ENCODE assay signal across 17 cellular contexts in the genomic region with DNA sequence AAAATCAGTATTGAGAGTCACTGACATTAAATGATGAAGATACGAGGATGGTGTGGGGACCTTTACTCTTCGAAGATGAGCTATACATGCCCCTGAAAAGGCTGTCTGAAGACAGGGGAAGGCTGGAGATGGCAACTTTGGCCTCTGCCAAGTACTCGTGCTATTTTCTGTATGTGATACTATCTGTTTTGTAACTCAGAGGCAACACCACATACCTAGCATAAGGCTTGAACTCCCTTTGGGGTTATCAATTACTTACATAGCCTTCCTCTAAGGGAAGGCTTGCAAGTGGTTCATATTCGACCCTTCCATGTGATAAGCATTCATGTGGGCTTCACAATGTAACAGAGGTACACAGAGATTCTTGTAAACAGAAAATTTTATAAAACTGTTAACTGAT.
A peak's percentile ranks its signal among the peaks of the same experiment; 100 is the strongest.
DNase-seq lines count a peak whose midpoint lies in the region; ATAC-seq and TF ChIP-seq lines count a peak whose summit lies in the region.
"Had no signal": no experiment of that assay in that cellular context is flagged by ENCODE, and none has a peak within 500 bp of the region (broad histone marks: within the 10 kb centered on the region; RNA-seq: fewer than 3 reads in every experiment).

No MANE protein-coding gene starts in this region.

- no CpG with 5 or more reads among the region's 4 CpGs for WGBS in IMR-90 (ENCODE audit: extremely low coverage in 2 of 2, insufficient read length in 1 of 2), 2 experiments
- 31 to 38% (median 37%) methylated on average over 4 of the region's 4 CpGs for WGBS in psoas muscle, 3 donors

- no peaks in the 10 kb centered on the region for H3K27me3 ChIP-seq in IMR-90 (ENCODE audit: control insufficient read depth, insufficient read depth, low read length)
- no peaks in the 10 kb centered on the region for H3K27me3 ChIP-seq in psoas muscle (ENCODE audit: insufficient read depth in 3 of 3, low read length in 2 of 3)
- H3K27me3 ChIP-seq in left lung: no peaks in the 10 kb centered on the region
- H3K27me3 ChIP-seq: BE2C had no signal

- TF ChIP-seq POLR2A in IMR-90 (IDR thresholded peaks at IDR 0.05; ENCODE audit: low read depth, low read length): no peak

- H3K14ac ChIP-seq in IMR-90 (replicated peaks; ENCODE audit: low read depth, low read length): peak overlapping the region; percentile 43; the same call in 1 of the 2 replicates

- H2AFZ ChIP-seq in IMR-90 (replicated peaks; ENCODE audit: low read length, poor library complexity): no peak overlapping the region

- H4K20me1 ChIP-seq in IMR-90 (ENCODE audit: insufficient read depth, low read length): no peaks in the 10 kb centered on the region

- 0 out of 2 replicates have a peak, but pooled peaks cover under 1% of the 10 kb centered on the region for H3K36me3 ChIP-seq in IMR-90 (ENCODE audit: control insufficient read depth, insufficient read depth, low read length)
- H3K36me3 ChIP-seq in psoas muscle (ENCODE audit: insufficient read depth in 1 of 2, low read depth in 1 of 2): peaks cover 0 to 1% of the 10 kb centered on the region in 2 donors
- H3K36me3 ChIP-seq in left lung: no peaks in the 10 kb centered on the region
- H3K36me3 ChIP-seq: HAP-1 had no signal

- 0 out of 4 replicates have a peak, but pooled peaks cover 0 to 5% of the 10 kb centered on the region in 2 experiments for H3K79me1 ChIP-seq in IMR-90 (ENCODE audit: low read depth in 1 of 2, low read length in 2 of 2)

- no peak overlapping the region for H3K4me2 ChIP-seq in IMR-90 (ENCODE audit: low read depth, low read length)

- no peak overlapping the region for H2BK5ac ChIP-seq in IMR-90 (ENCODE audit: low read depth, low read length, poor library complexity, severe bottlenecking)

- no peak overlapping the region for H2AK9ac ChIP-seq in IMR-90 (replicated peaks; ENCODE audit: low read depth, low read length, poor library complexity)

- H2BK15ac ChIP-seq in IMR-90 (ENCODE audit: low read depth, low read length): peak overlapping the region; percentile 4; the same call in 1 of the 3 replicates

- peaks cover 6% of the 10 kb centered on the region for H3K9me1 ChIP-seq in IMR-90 (ENCODE audit: insufficient read depth, low read length)

- dilution Hi-C loops in IMR-90 (cut with HindIII; ENCODE audit: low sequenced_read_pairs, unreplicated experiment): no loop called here

- no peak for DNase-seq in IMR-90
- DNase-seq in NCI-H2171 treated with DMSO at 0.1 percent for 48 hours (lab: John Stamatoyannopoulos, UW): peak; percentile 71
- DNase-seq in fibroblast of gingiva (ENCODE audit: low read depth): peak; percentile 45
- no peak for DNase-seq in psoas muscle
- no peak for DNase-seq in NCI-H1048 (lab: John Stamatoyannopoulos, UW)
- no peak for DNase-seq in left lung
- DNase-seq in GOT3 (lab: John Stamatoyannopoulos, UW): no peak
- DNase-seq: ACHN; BE2C; C1 segment of cervical spinal cord; CD4-positive, CD25-positive, alpha-beta regulatory T cell; CD8-positive, alpha-beta memory T cell; COR-L47; DMS79 treated with DMSO at 0.1 percent for 48 hours; GF-D8 had no signal

- no peak overlapping the region; the same call in 1 of the 2 replicates for H4K91ac ChIP-seq in IMR-90 (ENCODE audit: insufficient read depth, low read depth, low read length)

- POLR2A ChIA-PET in IMR-90 (lab: Charles Lee; ENCODE audit: unreplicated experiment): no interaction called here

- no peak overlapping the region for H3K4ac ChIP-seq in IMR-90 (ENCODE audit: low read depth, low read length)

- H3K4me3 ChIP-seq in IMR-90 (ENCODE audit: insufficient read depth, low read depth, low read length): no peak overlapping the region
- no peak overlapping the region for H3K4me3 ChIP-seq in psoas muscle
- H3K4me3 ChIP-seq in left lung: no peak overlapping the region
- H3K4me3 ChIP-seq: HAP-1 had no signal

- TF ChIP-seq CTCF in IMR-90 (conservative IDR thresholded peaks at IDR 0.05; ENCODE audit: low read depth, low read length): no peak
- TF ChIP-seq CTCF in psoas muscle (IDR thresholded peaks at IDR 0.05): no peak
- no peak for TF ChIP-seq CTCF in left lung (IDR thresholded peaks at IDR 0.05)

- ATAC-seq in IMR-90 (ENCODE audit: low read depth): no peak
- ATAC-seq in psoas muscle: peak; percentile 40 to 87 (median 70)
- no peak for ATAC-seq in left lung
- ATAC-seq in HG03571 (IDR thresholded peaks at IDR 0.05; ENCODE audit: unreplicated experiment): no peak

- TF ChIP-seq RAD21 in IMR-90 (IDR thresholded peaks at IDR 0.05; ENCODE audit: low read length): no peak

- peak overlapping the region in 1 of 2 experiments; percentile 54; a peak in 1 of 4 replicates for H4K8ac ChIP-seq in IMR-90 (ENCODE audit: low read depth in 2 of 2, low read length in 2 of 2)

- H3K9ac ChIP-seq in IMR-90 (ENCODE audit: low read depth, low read length): no peak overlapping the region

- intact Hi-C loops in IMR-90 (cut with micrococcal nuclease): loop anchor here (2.0 to 10.0 kb wide), 2 partner anchors 68 to 668 kb away; a partner anchor contains a TSS
- intact Hi-C loops in psoas muscle (cut with DNase I): loop anchor here in 1 of 2 donors (10.0 kb wide), 1 partner anchor 118 kb away; no protein-coding TSS in a partner anchor
- intact Hi-C loops in left lung (cut with DNase I): no loop called here

- H2AK5ac ChIP-seq in IMR-90 (ENCODE audit: low read depth, low read length): peak overlapping the region; percentile 61; the same call in 1 of the 2 replicates

- H3K9me3 ChIP-seq in IMR-90 (ENCODE audit: control insufficient read depth, insufficient read depth, low read length) (no peaks in the 10 kb centered on the region; the same call in 1 of the 2 replicates), psoas muscle (no peaks in the 10 kb centered on the region), left lung (no peaks in the 10 kb centered on the region)
- H3K9me3 ChIP-seq: BE2C, HAP-1 had no signal

- in situ Hi-C loops in IMR-90 (cut with MboI; ENCODE audit: low sequenced_read_pairs): loop anchor here (25.0 kb wide), 1 partner anchor 146 kb away; a partner anchor contains a TSS

- CTCF ChIA-PET in IMR-90 (lab: Yijun Ruan, JAX): no interaction called here

- peaks cover 8% of the 10 kb centered on the region for H3K4me1 ChIP-seq in IMR-90 (ENCODE audit: control insufficient read depth, insufficient read depth, low read length)
- H3K4me1 ChIP-seq in psoas muscle: peaks cover 38% of the 10 kb centered on the region
- no peaks in the 10 kb centered on the region for H3K4me1 ChIP-seq in left lung

- H2BK120ac ChIP-seq in IMR-90 (ENCODE audit: low read depth, low read length): peak overlapping the region; percentile 59

- no peak overlapping the region; the same call in 1 of the 2 replicates for H3K27ac ChIP-seq in IMR-90 (ENCODE audit: insufficient read depth, low read length)
- H3K27ac ChIP-seq in psoas muscle: peak overlapping the region; percentile 27
- H3K27ac ChIP-seq in left lung: no peak overlapping the region

- peak overlapping the region; percentile 6; the same call in 1 of the 2 replicates for H4K5ac ChIP-seq in IMR-90 (ENCODE audit: low read depth, low read length)

- H3K23ac ChIP-seq in IMR-90 (ENCODE audit: low read depth, low read length): no peak overlapping the region

- no TSS peak for BruUV-seq in IMR-90 (replicated peaks; lab: Mats Ljungman, UMichigan)

- peak overlapping the region; percentile 60 for H3K18ac ChIP-seq in IMR-90 (ENCODE audit: low read depth, low read length)

- peak overlapping the region; percentile 65; the same call in 1 of the 2 replicates for H2BK20ac ChIP-seq in IMR-90 (ENCODE audit: low read depth, low read length)

- H3K56ac ChIP-seq in IMR-90 (ENCODE audit: extremely low read depth, insufficient read depth, low read length): no peak overlapping the region

TF ChIP-seq in IMR-90, 13 proteins besides CTCF, POLR2A, EP300 and RAD21:
- TF ChIP-seq RCOR1 (IDR thresholded peaks at IDR 0.05; ENCODE audit: insufficient replicate concordance, low read length) (no peak), MAFK (IDR thresholded peaks at IDR 0.05; ENCODE audit: low read depth, low read length) (no peak), FOS (IDR thresholded peaks at IDR 0.05; ENCODE audit: low read depth, low read length) (no peak), CEBPB (IDR thresholded peaks at IDR 0.05; ENCODE audit: low read depth, low read length) (no peak), MAZ (IDR thresholded peaks at IDR 0.05; ENCODE audit: borderline replicate concordance, low read depth, low read length) (no peak), BHLHE40 (IDR thresholded peaks at IDR 0.05; ENCODE audit: low read depth, low read length) (no peak), MXI1 (IDR thresholded peaks at IDR 0.05; ENCODE audit: borderline replicate concordance, low read depth, low read length) (no peak)
- TF ChIP-seq, protein P1, sequence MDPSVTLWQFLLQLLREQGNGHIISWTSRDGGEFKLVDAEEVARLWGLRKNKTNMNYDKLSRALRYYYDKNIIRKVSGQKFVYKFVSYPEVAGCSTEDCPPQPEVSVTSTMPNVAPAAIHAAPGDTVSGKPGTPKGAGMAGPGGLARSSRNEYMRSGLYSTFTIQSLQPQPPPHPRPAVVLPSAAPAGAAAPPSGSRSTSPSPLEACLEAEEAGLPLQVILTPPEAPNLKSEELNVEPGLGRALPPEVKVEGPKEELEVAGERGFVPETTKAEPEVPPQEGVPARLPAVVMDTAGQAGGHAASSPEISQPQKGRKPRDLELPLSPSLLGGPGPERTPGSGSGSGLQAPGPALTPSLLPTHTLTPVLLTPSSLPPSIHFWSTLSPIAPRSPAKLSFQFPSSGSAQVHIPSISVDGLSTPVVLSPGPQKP (IDR thresholded peaks at IDR 0.05; ENCODE audit: borderline replicate concordance, low read depth, low read length): no peak
- TF ChIP-seq, protein P2, sequence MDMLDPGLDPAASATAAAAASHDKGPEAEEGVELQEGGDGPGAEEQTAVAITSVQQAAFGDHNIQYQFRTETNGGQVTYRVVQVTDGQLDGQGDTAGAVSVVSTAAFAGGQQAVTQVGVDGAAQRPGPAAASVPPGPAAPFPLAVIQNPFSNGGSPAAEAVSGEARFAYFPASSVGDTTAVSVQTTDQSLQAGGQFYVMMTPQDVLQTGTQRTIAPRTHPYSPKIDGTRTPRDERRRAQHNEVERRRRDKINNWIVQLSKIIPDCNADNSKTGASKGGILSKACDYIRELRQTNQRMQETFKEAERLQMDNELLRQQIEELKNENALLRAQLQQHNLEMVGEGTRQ (IDR thresholded peaks at IDR 0.05; ENCODE audit: low read depth, low read length): no peak

Comparison
In these comparisons a context has a peak if more than half of its experiments do, and no peak if none do; other contexts are left out.
1. ATAC-seq: peak in psoas muscle (4 of 4); none in IMR-90 (single experiment), left lung (single experiment) and HG03571 (single experiment).
2. DNase-seq: peak in NCI-H2171 treated with DMSO at 0.1 percent for 48 hours (single experiment) and fibroblast of gingiva (single experiment); none in IMR-90 (single experiment), psoas muscle (0 of 2), NCI-H1048 (single experiment), left lung (0 of 2) and GOT3 (single experiment).